ENCODE assay signal across 19 cellular contexts in genomic region chr16:21336231-21336630, GRCh38. TPM values are rescaled to one million over a fixed set of nuclear protein-coding genes. Genes with fewer than 3 reads are reported as not detected.
"Had no signal": no experiment of that assay in that cellular context is flagged by ENCODE, and none has a peak within 500 bp of the region (broad histone marks: within the 10 kb centered on the region; RNA-seq: fewer than 3 reads in every experiment).

No MANE protein-coding gene starts in this region.

- H3K27ac ChIP-seq: epithelial cell of prostate, left ventricle myocardium inferior, stomach had no signal

- H3K4me3 ChIP-seq: left ventricle myocardium inferior, stomach had no signal

- H3K36me3 ChIP-seq: left ventricle myocardium inferior had no signal

- H3K27me3 Mint-ChIP-seq: dendritic cell treated with granulocyte-macrophage colony-stimulating factor and Interleukin-4, amounts not matched to agents 40 ng/mL and 50 ng/mL, for 4 days; progenitor cell of endocrine pancreas had no signal

- H3K9me3 ChIP-seq: left ventricle myocardium inferior, stomach had no signal

- H3K4me3 Mint-ChIP-seq: activated naive CD8-positive, alpha-beta T cell treated with anti-CD3 and anti-CD28 coated beads, Interleukin-2, amount 10 ng/mL, durations not matched to agents 7 days and 5 days; dendritic cell treated with granulocyte-macrophage colony-stimulating factor and Interleukin-4, amounts not matched to agents 40 ng/mL and 50 ng/mL, for 4 days; nephron; T-cell had no signal

- H3K4me1 Mint-ChIP-seq: activated naive CD8-positive, alpha-beta T cell treated with anti-CD3 and anti-CD28 coated beads, Interleukin-2, amount 10 ng/mL, durations not matched to agents 7 days and 5 days; nephron; T-cell had no signal

- H3K36me3 Mint-ChIP-seq: activated naive CD8-positive, alpha-beta T cell treated with anti-CD3 and anti-CD28 coated beads, Interleukin-2, amount 10 ng/mL, durations not matched to agents 7 days and 5 days had no signal

- DNase-seq: activated naive CD4-positive, alpha-beta T cell; activated naive CD8-positive, alpha-beta T cell treated with anti-CD3 and anti-CD28 coated beads, Interleukin-2, amount 10 ng/mL, durations not matched to agents 7 days and 5 days; anterior cingulate cortex; cerebellar nuclear complex; effector memory CD4-positive, alpha-beta T cell; hippocampal formation; left ventricle myocardium inferior; mesendoderm; nucleus accumbens; right cardiac atrium; stomach; T-cell; T-helper 9 cell had no signal

- H3K27me3 ChIP-seq: stomach had no signal

- ATAC-seq: activated CD4-positive, CD25-positive, alpha-beta regulatory T cell treated with anti-CD3 and anti-CD28 coated beads, Interleukin-2, amount 50 U/mL, for 24 hours; right cardiac atrium; T-cell had no signal

- H3K27ac Mint-ChIP-seq: activated naive CD8-positive, alpha-beta T cell treated with anti-CD3 and anti-CD28 coated beads, Interleukin-2, amount 10 ng/mL, durations not matched to agents 7 days and 5 days; dendritic cell treated with granulocyte-macrophage colony-stimulating factor and Interleukin-4, amounts not matched to agents 40 ng/mL and 50 ng/mL, for 4 days; nephron; progenitor cell of endocrine pancreas; T-cell had no signal

- H3K4me1 ChIP-seq: left ventricle myocardium inferior, stomach had no signal

RNA-seq across cellular contexts. Expression of gene CRYM, which starts 58.1 kb away (rescaled TPM):
- total RNA-seq: activated CD8-positive, alpha-beta memory T cell treated with anti-CD3 and anti-CD28 coated beads for 36 hours; activated naive CD8-positive, alpha-beta T cell treated with anti-CD3 and anti-CD28 coated beads, Interleukin-2, amount 10 ng/mL, durations not matched to agents 7 days and 5 days had no signal
